ENCODE assay signal across 8 cellular contexts in genomic region chr7:6106140-6106904, GRCh38. TPM values are rescaled to one million over a fixed set of nuclear protein-coding genes. Genes with fewer than 3 reads are reported as not detected.
A peak's percentile ranks its signal among the peaks of the same experiment; 100 is the strongest.
DNase-seq lines count a peak whose midpoint lies in the region; ATAC-seq, FAIRE-seq and TF ChIP-seq lines count a peak whose summit lies in the region.

No MANE protein-coding gene starts in this region.

- 10% methylated on average over 10 of the region's 10 CpGs for WGBS in A549 (ENCODE audit: missing lambda C conversion rate)
- WGBS in adrenal gland, 4 donors: 5 to 9% (median 6%) methylated on average over 10 of the region's 10 CpGs

- H3K4me1 ChIP-seq in A549 (peaks cover 14% of the 10 kb centered on the region), adrenal gland (replicated peaks in 1 of 2) (peaks cover 7 to 15% of the 10 kb centered on the region in 2 donors), keratinocyte (ENCODE audit: control insufficient read depth, extremely low read depth, insufficient read depth, low read length) (peaks cover 12% of the 10 kb centered on the region)

- peak overlapping the region; percentile 92 to 96; a peak in 5 of 6 replicates for H3K27ac ChIP-seq in A549
- H3K27ac ChIP-seq in adrenal gland: peak overlapping the region in 4 of 5 donors; percentile 65 to 90 (median 72)
- peak overlapping the region; percentile 53 for H3K27ac ChIP-seq in keratinocyte (ENCODE audit: control insufficient read depth, insufficient read depth, low read length)

- H3K4me3 ChIP-seq in A549: peak overlapping the region; percentile 91
- H3K4me3 ChIP-seq in adrenal gland: peak overlapping the region in 2 of 4 donors; percentile 47 to 95
- peak overlapping the region; percentile 74 to 93 (median 82) for H3K4me3 ChIP-seq in keratinocyte (ENCODE audit: control insufficient read depth in 2 of 3, extremely low read depth in 1 of 3, insufficient read depth in 2 of 3, low read depth in 1 of 3, low read length in 3 of 3)

- no peak for TF ChIP-seq EP300 in A549 (IDR thresholded peaks at IDR 0.05)

- dilution Hi-C loops in keratinocyte (cut with MboI; ENCODE audit: extremely low pct_ligation_motif_present, low sequenced_read_pairs): no loop called here

- ATAC-seq in A549: peak in 1 of 2 experiments; percentile 52; a peak in 3 of 6 replicates
- ATAC-seq in HG02571 (IDR thresholded peaks at IDR 0.05; ENCODE audit: unreplicated experiment): no peak

- H4K20me1 ChIP-seq in keratinocyte (ENCODE audit: control insufficient read depth, extremely low read depth, insufficient read depth, low read length): no peaks in the 10 kb centered on the region

- peak; percentile 59 to 65 for TF ChIP-seq RAD21 in A549 (conservative IDR thresholded peaks at IDR 0.05 in 1 of 2, IDR thresholded peaks at IDR 0.05 in 1 of 2)

- TF ChIP-seq CTCF in A549 (IDR thresholded peaks at IDR 0.05): peak; percentile 43
- peak; percentile 31 for TF ChIP-seq CTCF in GM12873 (IDR thresholded peaks at IDR 0.05; ENCODE audit: insufficient read depth, low read depth, low read length, missing control alignments)
- peak; percentile 12 to 37 (median 21) for TF ChIP-seq CTCF in adrenal gland (IDR thresholded peaks at IDR 0.05)
- TF ChIP-seq CTCF in keratinocyte (optimal IDR thresholded peaks at IDR 0.05 in 1 of 3, IDR thresholded peaks at IDR 0.05 in 1 of 3, conservative IDR thresholded peaks at IDR 0.05 in 1 of 3; ENCODE audit: extremely low read depth in 1 of 3, insufficient read depth in 2 of 3, low read length in 3 of 3): peak; percentile 12 to 62 (median 37)
- TF ChIP-seq CTCF in GM20000 (IDR thresholded peaks at IDR 0.05; ENCODE audit: extremely low read depth, missing control alignments): no peak

- H3K36me3 ChIP-seq in adrenal gland (replicated peaks in 1 of 2) (no peaks in the 10 kb centered on the region), keratinocyte (ENCODE audit: control insufficient read depth in 2 of 2, extremely low read depth in 1 of 2, insufficient read depth in 2 of 2, low read length in 2 of 2) (peaks cover 2 to 4% of the 10 kb centered on the region in 2 experiments)

- peak overlapping the region; percentile 75 for H3K9ac ChIP-seq in keratinocyte (ENCODE audit: control insufficient read depth, extremely low read depth, insufficient read depth, low read length)

- H2AFZ ChIP-seq in keratinocyte (ENCODE audit: control insufficient read depth, low read length): no peak overlapping the region

- no peaks in the 10 kb centered on the region for H3K9me3 ChIP-seq in A549
- no peaks in the 10 kb centered on the region for H3K9me3 ChIP-seq in adrenal gland (replicated peaks in 1 of 3)
- no peaks in the 10 kb centered on the region for H3K9me3 ChIP-seq in keratinocyte (ENCODE audit: control insufficient read depth, low read depth, low read length)

- CTCF ChIA-PET in A549 (lab: Yijun Ruan, JAX): interaction anchor here (0.6 to 1.7 kb wide), 20 partner anchors 9 to 271 kb away, joined by 3 to 8 read pairs (median 3); partner anchors contain the start of genes AIMP2 and PMS2

- intact Hi-C loops in adrenal gland (cut with DNase I): no loop called here

- H3K9me1 ChIP-seq in keratinocyte (ENCODE audit: control insufficient read depth, extremely low read depth, insufficient read depth, low read length): no peaks in the 10 kb centered on the region

- H3K4me2 ChIP-seq in A549: peak overlapping the region; percentile 84
- peak overlapping the region; percentile 93 for H3K4me2 ChIP-seq in keratinocyte (ENCODE audit: control insufficient read depth, extremely low read depth, insufficient read depth, low read depth, low read length)

- H3K27me3 ChIP-seq in adrenal gland (no peaks in the 10 kb centered on the region), keratinocyte (ENCODE audit: control insufficient read depth, extremely low read depth, insufficient read depth, low read length) (no peaks in the 10 kb centered on the region)

- peak in 1 of 2 experiments; percentile 78 for DNase-seq in A549 (ENCODE audit: low read depth in 1 of 2, low spot score in 1 of 2)
- peak; percentile 53 for DNase-seq in RKO (ENCODE audit: low spot score)
- peak in 5 of 7 donors; percentile 29 to 53 (median 33) for DNase-seq in adrenal gland
- no peak for DNase-seq in keratinocyte (ENCODE audit: low read depth, low spot score)
- DNase-seq in stimulated activated CD8-positive, alpha-beta memory T cell treated with anti-CD3 and anti-CD28 coated beads, Interleukin-12 subunit alpha, Interleukin-12 subunit beta, amount 100 ng/mL, for 4 hours (ENCODE audit: low read depth): peak; percentile 5
- DNase-seq in GM20000 (ENCODE audit: low spot score): no peak

- TF ChIP-seq POLR2A in A549 (IDR thresholded peaks at IDR 0.05; ENCODE audit: low read length) (no peak), adrenal gland (IDR thresholded peaks at IDR 0.05) (no peak)

- peaks cover 55% of the 10 kb centered on the region for H3K79me2 ChIP-seq in keratinocyte (ENCODE audit: control insufficient read depth, insufficient read depth, low read length)

- FAIRE-seq in A549 (lab: Jason Lieb, UNC) (no peak), keratinocyte (lab: Jason Lieb, UNC) (no peak)

- POLR2A ChIA-PET in A549 (lab: Yijun Ruan, JAX): interaction anchor here (1.7 kb wide), 1 partner anchor 97 kb away, joined by 6 read pairs; the partner anchor contains the start of genes AIMP2 and PMS2

TF ChIP-seq in A549, 52 proteins besides CTCF, POLR2A, EP300 and RAD21:
- TF ChIP-seq HEYL (CRISPR knock-in tag; IDR thresholded peaks at IDR 0.05) (no peak), SMC3 (IDR thresholded peaks at IDR 0.05) (peak; percentile 53), MAX (IDR thresholded peaks at IDR 0.05) (peak; percentile 56; the same call in 1 of the 2 replicates)
TF ChIP-seq in A549: peak in this region for 2.

RNA-seq across cellular contexts. Expression of gene USP42, which starts 1.6 kb away (rescaled TPM):
- polyA plus RNA-seq in A549 (2011; rRNA removed): 5.3 and 8.6 TPM in 2 replicates
- 4.8 and 6.1 TPM in 2 replicates for polyA plus RNA-seq in A549 (2012; cell fraction: cytosol; rRNA removed)
- 10.5 and 13.1 TPM in 2 replicates for polyA plus RNA-seq in A549 (2012; cell fraction: nucleus; rRNA removed)
- 5.6 to 6.3 TPM (median 6.3 TPM) in 3 replicates for polyA plus RNA-seq in A549 (2017; fragmentation: RNase III; extraction: RNeasy Plus Mini Kit Qiagen cat#74134 plus additional on column Dnase treatment)
- polyA minus RNA-seq in A549 (2011; rRNA and poly(A)+ RNA removed): 5.9 and 6.6 TPM in 2 replicates
- total RNA-seq in adrenal gland: 10 to 100 TPM in 1 of 8 donors, 1 to 10 TPM in 7; 5.5 to 15.0 (median 7.9) TPM
- polyA plus RNA-seq in adrenal gland: 1 to 10 TPM; 3.5 to 5.6 (median 5.3) TPM
- 2.5 to 4.1 TPM (median 3.6 TPM) in 3 replicates for polyA plus RNA-seq in keratinocyte
- polyA plus RNA-seq in keratinocyte (2011; ENCODE audit: low read depth): 4.7 TPM
- polyA plus RNA-seq in keratinocyte (2011; cell fraction: cytosol; rRNA removed): 2.9 and 3.8 TPM in 2 replicates
- polyA plus RNA-seq in keratinocyte (2011; cell fraction: nucleus; rRNA removed): 9.6 and 10.1 TPM in 2 replicates
- 4.3 and 4.8 TPM in 2 replicates for polyA plus RNA-seq in keratinocyte (2012; ENCODE audit: low replicate concordance)
- 4.1 to 7.4 TPM (median 4.8 TPM) in 3 replicates for polyA minus RNA-seq in keratinocyte
- 2.3 TPM for polyA minus RNA-seq in keratinocyte (2011; cell fraction: cytosol; rRNA and poly(A)+ RNA removed)
- 5.2 and 10.3 TPM in 2 replicates for polyA minus RNA-seq in keratinocyte (2011; cell fraction: nucleus; rRNA and poly(A)+ RNA removed)

RNA-seq across cellular contexts. Expression of gene EIF2AK1, which starts 47.3 kb away (rescaled TPM):
- polyA plus RNA-seq in A549 (2011; rRNA removed): 132 and 167 TPM in 2 replicates
- polyA plus RNA-seq in A549 (2012; cell fraction: cytosol; rRNA removed): 57.4 and 73.0 TPM in 2 replicates
- polyA plus RNA-seq in A549 (2012; cell fraction: nucleus; rRNA removed): 86.2 and 172 TPM in 2 replicates
- 80.5 to 87.7 TPM (median 80.8 TPM) in 3 replicates for polyA plus RNA-seq in A549 (2017; fragmentation: RNase III; extraction: RNeasy Plus Mini Kit Qiagen cat#74134 plus additional on column Dnase treatment)
- 99.5 and 113 TPM in 2 replicates for polyA minus RNA-seq in A549 (2011; rRNA and poly(A)+ RNA removed)
- total RNA-seq in adrenal gland: 100 to 1,000 TPM in 7 of 8 donors, 10 to 100 TPM in 1; 91.3 to 292 (median 139) TPM
- polyA plus RNA-seq in adrenal gland: 100 to 1,000 TPM in 1 of 3 donors, 10 to 100 TPM in 2; 56.9 to 119 (median 65.0) TPM
- 35.3 to 66.6 TPM (median 65.2 TPM) in 3 replicates for polyA plus RNA-seq in keratinocyte
- 29.2 TPM for polyA plus RNA-seq in keratinocyte (2011; ENCODE audit: low read depth)
- 52.4 and 73.2 TPM in 2 replicates for polyA plus RNA-seq in keratinocyte (2011; cell fraction: cytosol; rRNA removed)
- polyA plus RNA-seq in keratinocyte (2011; cell fraction: nucleus; rRNA removed): 48.7 and 57.0 TPM in 2 replicates
- 36.4 and 52.8 TPM in 2 replicates for polyA plus RNA-seq in keratinocyte (2012; ENCODE audit: low replicate concordance)
- polyA minus RNA-seq in keratinocyte: 19.5 to 53.0 TPM (median 40.7 TPM) in 3 replicates
- polyA minus RNA-seq in keratinocyte (2011; cell fraction: cytosol; rRNA and poly(A)+ RNA removed): 62.3 TPM
- polyA minus RNA-seq in keratinocyte (2011; cell fraction: nucleus; rRNA and poly(A)+ RNA removed): 17.2 and 27.5 TPM in 2 replicates

Comparison
In these comparisons a context has a peak if more than half of its experiments do, and no peak if none do; other contexts are left out.
1. DNase-seq: peak in RKO (single experiment), adrenal gland (5 of 7) and stimulated activated CD8-positive, alpha-beta memory T cell treated with anti-CD3 and anti-CD28 coated beads, Interleukin-12 subunit alpha, Interleukin-12 subunit beta, amount 100 ng/mL, for 4 hours (single experiment); none in keratinocyte (single experiment) and GM20000 (single experiment).
2. Peak in every context shown above with its lines, with median percentiles within 50 percentile points of each other: H3K27ac ChIP-seq.